11 cellular contexts compared by ENCODE assay signal in the genomic region with DNA sequence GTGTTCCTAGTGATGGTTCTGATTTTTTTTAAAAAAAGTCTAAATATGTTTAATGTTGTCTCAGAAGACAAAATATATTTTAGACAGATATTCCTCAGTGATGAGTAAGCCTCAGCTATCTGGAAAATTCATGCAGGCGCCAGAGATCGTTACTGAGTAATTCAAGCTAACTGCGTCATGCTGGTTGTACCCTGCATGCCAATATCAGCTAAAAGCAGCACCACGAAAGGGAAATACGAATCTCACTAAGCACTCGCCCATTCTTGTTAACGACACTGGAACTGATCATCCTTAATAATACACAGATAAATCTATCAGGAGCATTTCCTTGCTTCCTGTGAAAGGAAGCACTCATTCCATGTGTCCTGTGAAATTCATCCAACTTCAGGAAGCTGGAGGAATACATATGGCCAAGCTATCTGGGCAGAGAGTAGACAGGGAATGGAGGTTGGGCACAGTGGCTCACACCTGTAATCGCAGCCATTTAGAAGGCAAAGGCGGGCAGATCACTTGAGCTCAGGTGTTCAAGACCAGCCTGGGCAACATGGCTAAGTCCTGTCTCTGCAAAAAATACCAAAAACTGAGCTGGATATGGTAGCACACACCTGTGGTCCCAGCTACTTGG. TPM values are rescaled to one million over a fixed set of nuclear protein-coding genes. Genes with fewer than 3 reads are reported as not detected.
A peak's percentile ranks its signal among the peaks of the same experiment; 100 is the strongest.
DNase-seq lines count a peak whose midpoint lies in the region; ATAC-seq, FAIRE-seq and TF ChIP-seq lines count a peak whose summit lies in the region.
"Not testable (repeated sequence)": the region's sequence is repeated elsewhere in the genome, so short reads cannot be mapped to it uniquely, and the experiment has no call there.
"Had no signal": no experiment of that assay in that cellular context is flagged by ENCODE, and none has a peak within 500 bp of the region (broad histone marks: within the 10 kb centered on the region; RNA-seq: fewer than 3 reads in every experiment).

No MANE protein-coding gene starts in this region.

- ATAC-seq in SK-N-SH treated with all-trans-retinoic acid at 6 μM for 48 hours: peak; percentile 90
- ATAC-seq in K562: not testable (repeated sequence)

- H2AFZ ChIP-seq in K562 (ENCODE audit: low read depth, low read length): not testable (repeated sequence)

- H3K4me1 ChIP-seq in K562 (replicated peaks in 1 of 2; ENCODE audit: control insufficient read depth in 2 of 2, insufficient read depth in 2 of 2, low read length in 2 of 2): not testable (repeated sequence)

- TF ChIP-seq POLR2A in K562 (conservative IDR thresholded peaks at IDR 0.05): not testable (repeated sequence)

- not testable (repeated sequence) for H3K9me3 Mint-ChIP-seq in mesothelial cell of epicardium

- WGBS in K562 (ENCODE audit: insufficient coverage, low coverage, missing lambda C conversion rate): 57% methylated on average over 9 of the region's 9 CpGs

- in situ Hi-C loops in K562 (cut with MboI): not testable (repeated sequence)

- peak; percentile 85 for DNase-seq in BJ (ENCODE audit: low read depth)
- DNase-seq in HS-27A (ENCODE audit: low read depth): peak; percentile 68
- not testable (repeated sequence) for DNase-seq in K562 (ENCODE audit: extremely low read depth in 1 of 4, low spot score in 3 of 4); mesothelial cell of epicardium (ENCODE audit: low spot score in 2 of 2, unreplicated experiment in 2 of 2)
- peak; percentile 90 for DNase-seq in fibroblast of peridontal ligament (ENCODE audit: extremely low read depth)
- DNase-seq in skeletal muscle cell (ENCODE audit: low read depth): peak; percentile 76

- H3K27me3 ChIP-seq in BJ (ENCODE audit: control insufficient read depth, insufficient read depth, low read length); K562 (ENCODE audit: control insufficient read depth in 2 of 2, insufficient read depth in 2 of 2, low read length in 2 of 2): not testable (repeated sequence)

- not testable (repeated sequence) for FAIRE-seq in K562 (lab: Jason Lieb, UNC)

- H3K9me1 ChIP-seq in K562 (ENCODE audit: control insufficient read depth, insufficient read depth, low read length): not testable (repeated sequence)

- H4K20me1 ChIP-seq in K562 (replicated peaks; ENCODE audit: control insufficient read depth, insufficient read depth, low read length): not testable (repeated sequence)

- H3K4me3 ChIP-seq in BJ (ENCODE audit: low read depth, low read length); K562; skeletal muscle cell (ENCODE audit: low read depth, low read length): not testable (repeated sequence)

- H3K4me1 Mint-ChIP-seq in mesothelial cell of epicardium: not testable (repeated sequence)

- not testable (repeated sequence) for H3K4me3 Mint-ChIP-seq in mesothelial cell of epicardium

- peak overlapping the region; percentile 73 for H3K27ac Mint-ChIP-seq in mesothelial cell of epicardium

- not testable (repeated sequence) for H3K27me3 Mint-ChIP-seq in mesothelial cell of epicardium (ENCODE audit: low read depth)

- not testable (repeated sequence) for TF ChIP-seq RAD21 in K562 (CRISPR knock-in tag; conservative IDR thresholded peaks at IDR 0.05 in 1 of 2, IDR thresholded peaks at IDR 0.05 in 1 of 2)

- TF ChIP-seq CTCF in BJ (IDR thresholded peaks at IDR 0.05; ENCODE audit: insufficient read depth, low read depth, low read length); K562 (IDR thresholded peaks at IDR 0.05 in 2 of 3, conservative IDR thresholded peaks at IDR 0.05 in 1 of 3; ENCODE audit: insufficient read depth in 2 of 3, low read depth in 1 of 3, low read length in 3 of 3); mesothelial cell of epicardium (IDR thresholded peaks at IDR 0.05; ENCODE audit: unreplicated experiment): not testable (repeated sequence)

- not testable (repeated sequence) for BruUV-seq in K562 (replicated peaks; lab: Mats Ljungman, UMichigan)

- not testable (repeated sequence) for H3K36me3 Mint-ChIP-seq in mesothelial cell of epicardium

- not testable (repeated sequence) for TF ChIP-seq EP300 in K562 (IDR thresholded peaks at IDR 0.05; ENCODE audit: low read length)

- H3K4me2 ChIP-seq in K562 (ENCODE audit: insufficient read depth, low read length): not testable (repeated sequence)

- intact Hi-C loops in K562 (cut with micrococcal nuclease): not testable (repeated sequence)

- POLR2A ChIA-PET in BJ (lab: Charles Lee) (interaction anchor here (0.5 kb wide), 1 partner anchor 40 kb away, joined by 3 read pairs; no protein-coding TSS in a partner anchor), K562 (lab: Yijun Ruan, JAX) (interaction anchor here (0.5 kb wide), 1 partner anchor 107 kb away, joined by 3 read pairs; no protein-coding TSS in a partner anchor)

- not testable (repeated sequence) for H3K27ac ChIP-seq in K562 (ENCODE audit: extremely low read depth, low read depth, low read length)

- not testable (repeated sequence) for H3K9ac ChIP-seq in K562 (ENCODE audit: insufficient read depth in 1 of 2, low read depth in 2 of 2, low read length in 2 of 2)

- CTCF ChIA-PET in BJ (lab: Yijun Ruan, JAX): interaction anchor here (0.5 to 0.6 kb wide), 2 partner anchors 149 to 330 kb away, joined by 3 read pairs; no protein-coding TSS in a partner anchor
- CTCF ChIA-PET in K562 (lab: Yijun Ruan, JAX; ENCODE audit: low intra/inter-chr PET ratio): not testable (repeated sequence)

- not testable (repeated sequence) for H3K9me3 ChIP-seq in K562 (replicated peaks; ENCODE audit: control insufficient read depth, insufficient read depth, low read depth, low read length)

- not testable (repeated sequence) for H3K36me3 ChIP-seq in BJ (ENCODE audit: control insufficient read depth, insufficient read depth, low read length); K562 (ENCODE audit: control insufficient read depth, insufficient read depth, low read length)

- not testable (repeated sequence) for H3K79me2 ChIP-seq in K562 (ENCODE audit: control insufficient read depth, insufficient read depth, low read length)

TF ChIP-seq in SK-N-SH treated with all-trans-retinoic acid at 6 μM for 48 hours, 23 proteins besides CTCF, POLR2A, EP300 and RAD21:
- peak; percentile 70; the same call in 1 of the 2 replicates for TF ChIP-seq TOX (CRISPR knock-in tag; IDR thresholded peaks at IDR 0.05; ENCODE audit: borderline replicate concordance)
TF ChIP-seq in SK-N-SH treated with all-trans-retinoic acid at 6 μM for 48 hours: peak in this region for 1; not testable (repeated sequence) for 22.

TF ChIP-seq in K562, 482 proteins besides CTCF, POLR2A, EP300 and RAD21:
- peak; percentile 53 for TF ChIP-seq FOSL1 (tag; conservative IDR thresholded peaks at IDR 0.05)

RNA-seq across cellular contexts. Expression of a gene that starts 17.7 kb away (rescaled TPM):
- polyA plus RNA-seq in BJ (2011; rRNA removed) (55.8 and 143 TPM in 2 replicates), K562 (2011; rRNA removed) (175 and 195 TPM in 2 replicates), K562 (2014; fragmentation: Illumina TruSeq; extraction: Trizol) (155 and 183 TPM in 2 replicates), K562 (2014; fragmentation: Nextera tagmentation; extraction: Ambion mirVana) (10 to 100 TPM; 43.7 to 56.2 TPM), K562 (2014; rRNA removed) (141 and 198 TPM in 2 replicates)
- 17.8 and 19.0 TPM in 2 replicates for polyA minus RNA-seq in BJ (2011; rRNA and poly(A)+ RNA removed)
- total RNA-seq in K562 (2011; cell fraction: chromatin; rRNA removed; ENCODE audit: low replicate concordance): 50.2 and 133 TPM in 2 replicates
- 80.8 and 92.6 TPM in 2 replicates for total RNA-seq in K562 (2011; cell fraction: nucleolus; rRNA removed)
- 147 and 172 TPM in 2 replicates for total RNA-seq in K562 (2011; cell fraction: nucleoplasm; rRNA removed)
- total RNA-seq in K562 (2014; rRNA removed) (138 and 209 TPM in 2 replicates), K562 (2014; rRNA removed; fragmentation: Illumina TruSeq; extraction: Trizol) (85.8 and 108 TPM in 2 replicates), K562 (2015; rRNA removed; fragmentation: Illumina TruSeq; extraction: Trizol) (100 and 108 TPM in 2 replicates), K562 (2021) (133 and 137 TPM in 2 replicates), mesothelial cell of epicardium (66.1 to 70.6 TPM (median 67.2 TPM) in 3 replicates)
- polyA plus RNA-seq in K562 (2011; cell fraction: cytosol; rRNA removed): 47.8 and 169 TPM in 2 replicates
- polyA plus RNA-seq in K562 (2011; cell fraction: nucleus; rRNA removed): 19.9 and 38.4 TPM in 2 replicates
- polyA plus RNA-seq in K562 (2012): 167 and 239 TPM in 2 replicates
- 59.4 and 67.8 TPM in 2 replicates for polyA minus RNA-seq in K562 (2011; rRNA and poly(A)+ RNA removed)
- 44.3 and 50.7 TPM in 2 replicates for polyA minus RNA-seq in K562 (2011; cell fraction: cytosol; rRNA and poly(A)+ RNA removed)
- 12.8 and 23.5 TPM in 2 replicates for polyA minus RNA-seq in K562 (2011; cell fraction: nucleus; rRNA and poly(A)+ RNA removed)

RNA-seq across cellular contexts. Expression of a gene that starts 48.1 kb away (rescaled TPM):
- polyA plus RNA-seq in BJ (2011; rRNA removed) (0.10 and 0.12 TPM in 2 replicates), K562 (2011; rRNA removed) (15.0 and 28.8 TPM in 2 replicates), K562 (2014; fragmentation: Illumina TruSeq; extraction: Trizol) (13.5 and 13.6 TPM in 2 replicates), K562 (2014; fragmentation: Nextera tagmentation; extraction: Ambion mirVana) (10 to 100 TPM; 32.4 TPM), K562 (2014; rRNA removed) (8.8 and 9.1 TPM in 2 replicates)
- 0.05 TPM in 1 of 2 replicates, not detected in the other for polyA minus RNA-seq in BJ (2011; rRNA and poly(A)+ RNA removed)
- total RNA-seq in K562 (2011; cell fraction: chromatin; rRNA removed; ENCODE audit: low replicate concordance): 50.0 and 64.3 TPM in 2 replicates
- total RNA-seq in K562 (2011; cell fraction: nucleolus; rRNA removed): 69.5 and 85.3 TPM in 2 replicates
- total RNA-seq in K562 (2011; cell fraction: nucleoplasm; rRNA removed): 63.5 and 69.1 TPM in 2 replicates
- total RNA-seq in K562 (2014; rRNA removed) (9.4 and 12.8 TPM in 2 replicates), K562 (2014; rRNA removed; fragmentation: Illumina TruSeq; extraction: Trizol) (12.2 and 15.7 TPM in 2 replicates), K562 (2015; rRNA removed; fragmentation: Illumina TruSeq; extraction: Trizol) (11.8 and 13.0 TPM in 2 replicates), K562 (2021) (17.5 and 17.8 TPM in 2 replicates), mesothelial cell of epicardium (not detected in 3 replicates)
- polyA plus RNA-seq in K562 (2011; cell fraction: cytosol; rRNA removed): 15.4 and 22.6 TPM in 2 replicates
- 16.8 and 18.6 TPM in 2 replicates for polyA plus RNA-seq in K562 (2011; cell fraction: nucleus; rRNA removed)
- 13.8 and 23.5 TPM in 2 replicates for polyA plus RNA-seq in K562 (2012)
- polyA minus RNA-seq in K562 (2011; rRNA and poly(A)+ RNA removed): 58.4 and 72.4 TPM in 2 replicates
- 17.1 and 20.4 TPM in 2 replicates for polyA minus RNA-seq in K562 (2011; cell fraction: cytosol; rRNA and poly(A)+ RNA removed)
- 16.2 and 28.3 TPM in 2 replicates for polyA minus RNA-seq in K562 (2011; cell fraction: nucleus; rRNA and poly(A)+ RNA removed)
- total RNA-seq: activated T-helper 2 cell treated with anti-CD3 and anti-CD28 coated beads, Interferon-gamma antibody, Interleukin-2, Interleukin-4, amounts not matched to agents 10 μg/mL and 5 μg/mL and 100 μg/mL, durations not matched to agents 14 hours and 24 hours and 36 hours; breast epithelium; kidney had no signal
- polyA plus RNA-seq: urinary bladder had no signal

Comparison
In these comparisons a context has a peak if more than half of its experiments do, and no peak if none do; other contexts are left out.
1. RNA of a gene that starts 48.1 kb away (total RNA-seq): 9.4 to 85.3 TPM in K562; not detected in mesothelial cell of epicardium; every median in the first group is over 10 times any median in the second.